ENCODE assay signal across 1 cellular context in the genomic region with DNA sequence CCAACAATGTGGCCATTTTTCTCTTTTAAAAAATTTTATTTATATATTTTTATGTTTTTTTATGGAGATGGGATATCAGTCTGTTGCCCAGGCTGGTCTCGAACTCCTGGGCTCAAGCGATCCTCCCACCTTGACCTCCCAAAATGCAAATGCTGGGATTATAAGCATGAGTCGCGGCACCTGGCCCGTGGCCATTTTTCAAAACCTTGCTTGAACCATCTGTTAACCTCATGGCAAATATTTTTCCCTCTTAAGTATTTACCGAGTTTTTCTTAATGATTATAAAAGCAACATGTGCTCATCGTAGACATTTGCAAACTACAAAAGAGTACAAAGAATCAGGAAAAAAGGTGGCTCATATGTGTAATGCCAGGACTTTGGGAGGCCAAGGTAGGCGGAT.
TF ChIP-seq lines count a peak whose summit lies in the region.

No MANE protein-coding gene starts in this region.

TF ChIP-seq in GM23338, 12 proteins besides CTCF, POLR2A, EP300 and RAD21 (continued from another document):
- TF ChIP-seq, protein P1, sequence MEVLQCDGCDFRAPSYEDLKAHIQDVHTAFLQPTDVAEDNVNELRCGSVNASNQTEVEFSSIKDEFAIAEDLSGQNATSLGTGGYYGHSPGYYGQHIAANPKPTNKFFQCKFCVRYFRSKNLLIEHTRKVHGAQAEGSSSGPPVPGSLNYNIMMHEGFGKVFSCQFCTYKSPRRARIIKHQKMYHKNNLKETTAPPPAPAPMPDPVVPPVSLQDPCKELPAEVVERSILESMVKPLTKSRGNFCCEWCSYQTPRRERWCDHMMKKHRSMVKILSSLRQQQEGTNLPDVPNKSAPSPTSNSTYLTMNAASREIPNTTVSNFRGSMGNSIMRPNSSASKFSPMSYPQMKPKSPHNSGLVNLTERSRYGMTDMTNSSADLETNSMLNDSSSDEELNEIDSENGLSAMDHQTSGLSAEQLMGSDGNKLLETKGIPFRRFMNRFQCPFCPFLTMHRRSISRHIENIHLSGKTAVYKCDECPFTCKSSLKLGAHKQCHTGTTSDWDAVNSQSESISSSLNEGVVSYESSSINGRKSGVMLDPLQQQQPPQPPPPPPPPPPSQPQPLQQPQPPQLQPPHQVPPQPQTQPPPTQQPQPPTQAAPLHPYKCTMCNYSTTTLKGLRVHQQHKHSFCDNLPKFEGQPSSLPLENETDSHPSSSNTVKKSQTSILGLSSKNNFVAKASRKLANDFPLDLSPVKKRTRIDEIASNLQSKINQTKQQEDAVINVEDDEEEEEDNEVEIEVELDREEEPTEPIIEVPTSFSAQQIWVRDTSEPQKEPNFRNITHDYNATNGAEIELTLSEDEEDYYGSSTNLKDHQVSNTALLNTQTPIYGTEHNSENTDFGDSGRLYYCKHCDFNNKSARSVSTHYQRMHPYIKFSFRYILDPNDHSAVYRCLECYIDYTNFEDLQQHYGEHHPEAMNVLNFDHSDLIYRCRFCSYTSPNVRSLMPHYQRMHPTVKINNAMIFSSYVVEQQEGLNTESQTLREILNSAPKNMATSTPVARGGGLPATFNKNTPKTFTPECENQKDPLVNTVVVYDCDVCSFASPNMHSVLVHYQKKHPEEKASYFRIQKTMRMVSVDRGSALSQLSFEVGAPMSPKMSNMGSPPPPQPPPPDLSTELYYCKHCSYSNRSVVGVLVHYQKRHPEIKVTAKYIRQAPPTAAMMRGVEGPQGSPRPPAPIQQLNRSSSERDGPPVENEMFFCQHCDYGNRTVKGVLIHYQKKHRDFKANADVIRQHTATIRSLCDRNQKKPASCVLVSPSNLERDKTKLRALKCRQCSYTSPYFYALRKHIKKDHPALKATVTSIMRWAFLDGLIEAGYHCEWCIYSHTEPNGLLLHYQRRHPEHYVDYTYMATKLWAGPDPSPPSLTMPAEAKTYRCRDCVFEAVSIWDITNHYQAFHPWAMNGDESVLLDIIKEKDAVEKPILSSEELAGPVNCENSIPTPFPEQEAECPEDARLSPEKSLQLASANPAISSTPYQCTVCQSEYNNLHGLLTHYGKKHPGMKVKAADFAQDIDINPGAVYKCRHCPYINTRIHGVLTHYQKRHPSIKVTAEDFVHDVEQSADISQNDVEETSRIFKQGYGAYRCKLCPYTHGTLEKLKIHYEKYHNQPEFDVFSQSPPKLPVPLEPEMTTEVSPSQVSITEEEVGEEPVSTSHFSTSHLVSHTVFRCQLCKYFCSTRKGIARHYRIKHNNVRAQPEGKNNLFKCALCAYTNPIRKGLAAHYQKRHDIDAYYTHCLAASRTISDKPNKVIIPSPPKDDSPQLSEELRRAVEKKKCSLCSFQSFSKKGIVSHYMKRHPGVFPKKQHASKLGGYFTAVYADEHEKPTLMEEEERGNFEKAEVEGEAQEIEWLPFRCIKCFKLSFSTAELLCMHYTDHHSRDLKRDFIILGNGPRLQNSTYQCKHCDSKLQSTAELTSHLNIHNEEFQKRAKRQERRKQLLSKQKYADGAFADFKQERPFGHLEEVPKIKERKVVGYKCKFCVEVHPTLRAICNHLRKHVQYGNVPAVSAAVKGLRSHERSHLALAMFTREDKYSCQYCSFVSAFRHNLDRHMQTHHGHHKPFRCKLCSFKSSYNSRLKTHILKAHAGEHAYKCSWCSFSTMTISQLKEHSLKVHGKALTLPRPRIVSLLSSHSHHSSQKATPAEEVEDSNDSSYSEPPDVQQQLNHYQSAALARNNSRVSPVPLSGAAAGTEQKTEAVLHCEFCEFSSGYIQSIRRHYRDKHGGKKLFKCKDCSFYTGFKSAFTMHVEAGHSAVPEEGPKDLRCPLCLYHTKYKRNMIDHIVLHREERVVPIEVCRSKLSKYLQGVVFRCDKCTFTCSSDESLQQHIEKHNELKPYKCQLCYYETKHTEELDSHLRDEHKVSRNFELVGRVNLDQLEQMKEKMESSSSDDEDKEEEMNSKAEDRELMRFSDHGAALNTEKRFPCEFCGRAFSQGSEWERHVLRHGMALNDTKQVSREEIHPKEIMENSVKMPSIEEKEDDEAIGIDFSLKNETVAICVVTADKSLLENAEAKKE (CRISPR knock-in tag; IDR thresholded peaks at IDR 0.05), result no peak
- TF ChIP-seq ZNF114 (CRISPR knock-in tag; IDR thresholded peaks at IDR 0.05) (no peak), NANOG (IDR thresholded peaks at IDR 0.05; ENCODE audit: borderline replicate concordance) (no peak)
